2 cellular contexts compared by ENCODE assay signal in genomic region chr16:11721781-11722467, GRCh38.
TF ChIP-seq lines count a peak whose summit lies in the region.

No MANE protein-coding gene starts in this region.

TF ChIP-seq in HepG2, 621 proteins besides CTCF, POLR2A, EP300 and RAD21:
- no peak for TF ChIP-seq GABPB1 (CRISPR knock-in tag; IDR thresholded peaks at IDR 0.05)
- TF ChIP-seq RBM22 (optimal IDR thresholded peaks at IDR 0.05; ENCODE audit: low read length) = peak; percentile 59
- no peak for TF ChIP-seq KLF9 (CRISPR knock-in tag; IDR thresholded peaks at IDR 0.05; ENCODE audit: low read depth)
- TF ChIP-seq ZBTB40 (IDR thresholded peaks at IDR 0.05) = peak; percentile 37; the same call in 1 of the 2 replicates
- TF ChIP-seq ZBTB40 (CRISPR knock-in tag; IDR thresholded peaks at IDR 0.05) = no peak
- peak; percentile 58; the same call in 1 of the 2 replicates for TF ChIP-seq POLR2AphosphoS2 (IDR thresholded peaks at IDR 0.05; ENCODE audit: low read depth, low read length)
- TF ChIP-seq ZNF737 (CRISPR knock-in tag; IDR thresholded peaks at IDR 0.05; ENCODE audit: borderline replicate concordance) = no peak
- TF ChIP-seq RBFOX2 (IDR thresholded peaks at IDR 0.05; ENCODE audit: low read depth, low read length) = peak; percentile 49; the same call in 1 of the 2 replicates
- TF ChIP-seq ZNF75D (CRISPR knock-in tag; IDR thresholded peaks at IDR 0.05; ENCODE audit: borderline replicate concordance) = no peak
- no peak for TF ChIP-seq SIX4 (CRISPR knock-in tag; IDR thresholded peaks at IDR 0.05)
- TF ChIP-seq NR1H2 (CRISPR knock-in tag; IDR thresholded peaks at IDR 0.05; ENCODE audit: borderline replicate concordance, low read depth) = no peak

TF ChIP-seq in WTC11, 78 proteins besides CTCF, POLR2A, EP300 and RAD21:
- TF ChIP-seq PRRX2 (CRISPR knock-in tag; IDR thresholded peaks at IDR 0.05) (no peak), CREM (CRISPR knock-in tag; IDR thresholded peaks at IDR 0.05) (no peak)
